17 cellular contexts compared by ENCODE assay signal in genomic region chr10:31390804-31391203, GRCh38.
A peak's percentile ranks its signal among the peaks of the same experiment; 100 is the strongest.
DNase-seq lines count a peak whose midpoint lies in the region; ATAC-seq, FAIRE-seq and TF ChIP-seq lines count a peak whose summit lies in the region.
"Had no signal": no experiment of that assay in that cellular context is flagged by ENCODE, and none has a peak within 500 bp of the region (broad histone marks: within the 10 kb centered on the region; RNA-seq: fewer than 3 reads in every experiment).

No MANE protein-coding gene starts in this region.

- no peak for TF ChIP-seq CTCF in CD8-positive, alpha-beta T cell (IDR thresholded peaks at IDR 0.05)
- TF ChIP-seq CTCF in RWPE2 (IDR thresholded peaks at IDR 0.05; ENCODE audit: poor library complexity, severe bottlenecking) (no peak), foreskin keratinocyte (conservative IDR thresholded peaks at IDR 0.05) (no peak), right lobe of liver (IDR thresholded peaks at IDR 0.05) (no peak)

- TF ChIP-seq POLR2A in right lobe of liver (IDR thresholded peaks at IDR 0.05) = no peak

- peaks cover 6% of the 10 kb centered on the region for H3K36me3 ChIP-seq in CD8-positive, alpha-beta T cell (ENCODE audit: insufficient read depth, low read length)
- H3K36me3 ChIP-seq in RWPE2 (ENCODE audit: low read depth) (no peaks in the 10 kb centered on the region), right lobe of liver (no peaks in the 10 kb centered on the region)

- H3K27ac Mint-ChIP-seq in CD8-positive, alpha-beta T cell = no peak overlapping the region

- POLR2A ChIA-PET in CD8-positive, alpha-beta T cell (lab: Charles Lee) = no interaction called here

- H3K36me3 Mint-ChIP-seq in CD8-positive, alpha-beta T cell = peaks cover 44% of the 10 kb centered on the region

- H3K27me3 ChIP-seq in CD8-positive, alpha-beta T cell (ENCODE audit: insufficient read depth, low read length) = no peaks in the 10 kb centered on the region
- H3K27me3 ChIP-seq in RWPE2 (ENCODE audit: insufficient read depth, poor library complexity, severe bottlenecking) (peaks cover 9% of the 10 kb centered on the region), foreskin keratinocyte (no peaks in the 10 kb centered on the region), right lobe of liver (no peaks in the 10 kb centered on the region)

- no peak overlapping the region for H3K4me3 Mint-ChIP-seq in CD8-positive, alpha-beta T cell

- no peaks in the 10 kb centered on the region for H3K9me3 Mint-ChIP-seq in CD8-positive, alpha-beta T cell

- H3K4me1 Mint-ChIP-seq in CD8-positive, alpha-beta T cell (ENCODE audit: low read depth) = peaks cover 41% of the 10 kb centered on the region

- H3K4me3 ChIP-seq in CD8-positive, alpha-beta T cell (ENCODE audit: low read depth, low read length) = no peak overlapping the region
- no peak overlapping the region for H3K4me3 ChIP-seq in RWPE2 (ENCODE audit: severe bottlenecking)
- no peak overlapping the region for H3K4me3 ChIP-seq in right lobe of liver
- H3K4me3 ChIP-seq: K562 had no signal

- intact Hi-C loops in CD8-positive, alpha-beta T cell (cut with DNase I, micrococcal nuclease) = no loop called here
- intact Hi-C loops in right lobe of liver (cut with DNase I) = no loop called here

- CTCF ChIA-PET in CD8-positive, alpha-beta T cell (lab: Charles Lee) = no interaction called here

- FAIRE-seq in HTR-8/SVneo (lab: Jason Lieb, UNC) = peak; percentile 4
- FAIRE-seq: K562 had no signal

- DNase-seq in CD8-positive, alpha-beta T cell = no peak
- DNase-seq in HTR-8/SVneo (ENCODE audit: insufficient read length, low spot score) (no peak), RWPE2 (ENCODE audit: low spot score) (no peak), foreskin keratinocyte (peak; percentile 40 to 76), activated gamma-delta T cell treated with Interleukin-2 at 50 U/mL for 16 hours (no peak), GOT3 (lab: John Stamatoyannopoulos, UW) (no peak), right lobe of liver (no peak), AG08396 (ENCODE audit: low spot score) (no peak)
- DNase-seq: NCI-H1092 treated with DMSO at 0.1 percent for 48 hours, NCI-H1436 treated with DMSO at 0.1 percent for 48 hours, NCI-H1930, NCI-H226, NCI-H510A treated with DMSO at 0.1 percent for 48 hours, NCI-H748 treated with DMSO at 0.1 percent for 48 hours had no signal

- no peaks in the 10 kb centered on the region for H3K9me3 ChIP-seq in CD8-positive, alpha-beta T cell (ENCODE audit: low read length)
- H3K9me3 ChIP-seq in RWPE2 (ENCODE audit: severe bottlenecking) (no peaks in the 10 kb centered on the region), right lobe of liver (no peaks in the 10 kb centered on the region)

- ATAC-seq in CD8-positive, alpha-beta T cell = peak; percentile 11
- ATAC-seq in RWPE2 (ENCODE audit: low read depth) (peak; percentile 77), foreskin keratinocyte (peak; percentile 83), right lobe of liver (no peak)
- ATAC-seq: K562, SK-N-SH treated with all-trans-retinoic acid at 6 μM for 48 hours had no signal

- WGBS in right lobe of liver (ENCODE audit: insufficient coverage, low coverage, low lambda C conversion rate, missing lambda C conversion rate) = 90% methylated on average over 2 of the region's 3 CpGs

- no peaks in the 10 kb centered on the region for H3K27me3 Mint-ChIP-seq in CD8-positive, alpha-beta T cell (ENCODE audit: low read depth)

- H3K4me1 ChIP-seq in CD8-positive, alpha-beta T cell (ENCODE audit: insufficient read depth, low read length) = no peaks in the 10 kb centered on the region
- H3K4me1 ChIP-seq in RWPE2 (ENCODE audit: insufficient read depth, poor library complexity, severe bottlenecking) = no peaks in the 10 kb centered on the region
- H3K4me1 ChIP-seq in foreskin keratinocyte = no peaks in the 10 kb centered on the region
- no peaks in the 10 kb centered on the region for H3K4me1 ChIP-seq in right lobe of liver

- no peak overlapping the region for H3K27ac ChIP-seq in CD8-positive, alpha-beta T cell (ENCODE audit: low read depth, low read length)
- H3K27ac ChIP-seq in RWPE2 (ENCODE audit: poor library complexity, severe bottlenecking) = no peak overlapping the region
- H3K27ac ChIP-seq in foreskin keratinocyte = no peak overlapping the region
- H3K27ac ChIP-seq in right lobe of liver = no peak overlapping the region
- H3K27ac ChIP-seq: C4-2B had no signal

Comparison
In these comparisons a context has a peak if more than half of its experiments do, and no peak if none do; other contexts are left out.
1. ATAC-seq: peak in CD8-positive, alpha-beta T cell (single experiment), RWPE2 (single experiment) and foreskin keratinocyte (single experiment); none in right lobe of liver (0 of 4).
2. DNase-seq: peak in foreskin keratinocyte (2 of 2); none in CD8-positive, alpha-beta T cell (0 of 7), HTR-8/SVneo (single experiment), RWPE2 (single experiment), activated gamma-delta T cell treated with Interleukin-2 at 50 U/mL for 16 hours (single experiment), GOT3 (single experiment), right lobe of liver (0 of 3) and AG08396 (single experiment).